ENCODE assay signal across 20 cellular contexts in genomic region chr4:189002475-189002874, GRCh38.
A peak's percentile ranks its signal among the peaks of the same experiment; 100 is the strongest.
DNase-seq lines count a peak whose midpoint lies in the region; ATAC-seq, FAIRE-seq and TF ChIP-seq lines count a peak whose summit lies in the region.
"Had no signal": no experiment of that assay in that cellular context is flagged by ENCODE, and none has a peak within 500 bp of the region (broad histone marks: within the 10 kb centered on the region; RNA-seq: fewer than 3 reads in every experiment).

No MANE protein-coding gene starts in this region.

- H3K4me2 ChIP-seq in HepG2 (ENCODE audit: low read depth, low read length) = no peak overlapping the region
- H3K4me2 ChIP-seq: A549 had no signal

- H3K79me2 ChIP-seq in HepG2 (ENCODE audit: insufficient read depth, low read length) = no peaks in the 10 kb centered on the region

- TF ChIP-seq RAD21 in HepG2 (CRISPR knock-in tag; IDR thresholded peaks at IDR 0.05) = no peak

- intact Hi-C loops in HepG2 (cut with micrococcal nuclease; ENCODE audit: unreplicated experiment) (no loop called here), right lobe of liver (cut with DNase I) (no loop called here), testis (cut with DNase I; ENCODE audit: low total_unique reads) (no loop called here)

- no TSS peak for BruUV-seq in HepG2 (replicated peaks; lab: Mats Ljungman, UMichigan)

- FAIRE-seq in HepG2 (lab: Jason Lieb, UNC) = no peak
- FAIRE-seq: A549, GM12892, H1 had no signal

- TF ChIP-seq CTCF in HepG2 (CRISPR knock-in tag; IDR thresholded peaks at IDR 0.05) (no peak), right lobe of liver (IDR thresholded peaks at IDR 0.05) (no peak), testis (IDR thresholded peaks at IDR 0.05) (no peak)

- TF ChIP-seq EP300 in HepG2 (IDR thresholded peaks at IDR 0.05; ENCODE audit: low read depth in 2 of 2, low read length in 2 of 2) (no peak), HepG2 (CRISPR knock-in tag; IDR thresholded peaks at IDR 0.05; ENCODE audit: borderline replicate concordance) (no peak)

- CTCF ChIA-PET in HepG2 (lab: Yijun Ruan, JAX; ENCODE audit: low intra/inter-chr PET ratio, low total read pairs) = no interaction called here

- H4K20me1 ChIP-seq in HepG2 (ENCODE audit: insufficient read depth, low read length) = no peaks in the 10 kb centered on the region

- TF ChIP-seq POLR2A in HepG2 (IDR thresholded peaks at IDR 0.05; ENCODE audit: insufficient read depth in 1 of 2, low read depth in 2 of 2, low read length in 2 of 2) (no peak), right lobe of liver (IDR thresholded peaks at IDR 0.05) (no peak), testis (IDR thresholded peaks at IDR 0.05) (no peak)

- POLR2A ChIA-PET in HepG2 (lab: Yijun Ruan, JAX) = no interaction called here

- no peak for DNase-seq in HepG2 (ENCODE audit: low spot score)
- DNase-seq in right lobe of liver = no peak
- peak; percentile 75 for DNase-seq in SHP77 treated with DMSO at 0.1 percent for 48 hours (lab: John Stamatoyannopoulos, UW)
- peak; percentile 32 for DNase-seq in testis
- DNase-seq in SK-N-DZ (ENCODE audit: low spot score) = no peak
- DNase-seq in AML-193 (lab: John Stamatoyannopoulos, UW) = no peak
- DNase-seq: 8988T; ACHN; C1 segment of cervical spinal cord; Calu3; CD4-positive, alpha-beta memory T cell; COR-L47; DMS79; GM23248; H7 had no signal

- 7% methylated on average over 9 of the region's 10 CpGs for WGBS in HepG2 (ENCODE audit: low lambda C conversion rate)
- 75% methylated on average over 10 of the region's 10 CpGs for WGBS in right lobe of liver (ENCODE audit: insufficient coverage, low coverage, low lambda C conversion rate, missing lambda C conversion rate)
- 72 to 73% methylated on average over 10 of the region's 10 CpGs for WGBS in testis, 2 donors

- H2AFZ ChIP-seq in HepG2 (ENCODE audit: low read length) = no peak overlapping the region
- H2AFZ ChIP-seq: GM23248 had no signal

- H3K27me3 ChIP-seq in HepG2 (ENCODE audit: control insufficient read depth in 1 of 2, insufficient read depth in 2 of 2, low read length in 2 of 2) = no peaks in the 10 kb centered on the region; a peak in 1 of 5 replicates
- H3K27me3 ChIP-seq in right lobe of liver = no peaks in the 10 kb centered on the region
- no peaks in the 10 kb centered on the region for H3K27me3 ChIP-seq in testis

- in situ Hi-C loops in HepG2 (cut with HindIII; ENCODE audit: extremely low pct_ligation_motif_present, low pct_unique_long_range_greater_than_20kb) = no loop called here

- H3K36me3 ChIP-seq in HepG2 (replicated peaks in 1 of 2; ENCODE audit: control insufficient read depth in 1 of 2, insufficient read depth in 2 of 2, low read length in 2 of 2) = no peaks in the 10 kb centered on the region
- H3K36me3 ChIP-seq in right lobe of liver = no peaks in the 10 kb centered on the region
- H3K36me3 ChIP-seq in testis (ENCODE audit: low read depth, missing control alignments) = no peaks in the 10 kb centered on the region

- H3K9me3 ChIP-seq in HepG2 (ENCODE audit: low read length) = no peaks in the 10 kb centered on the region
- H3K9me3 ChIP-seq in right lobe of liver = no peaks in the 10 kb centered on the region
- H3K9me3 ChIP-seq in testis = no peaks in the 10 kb centered on the region
- H3K9me3 ChIP-seq: A549 had no signal

- no peak overlapping the region for H3K9ac ChIP-seq in HepG2 (ENCODE audit: insufficient read depth, low read depth, low read length)
- H3K9ac ChIP-seq: GM23248 had no signal

- ATAC-seq in HepG2 = peak; percentile 48; the same call in 1 of the 3 replicates
- no peak for ATAC-seq in right lobe of liver
- no peak for ATAC-seq in HG02852 (IDR thresholded peaks at IDR 0.05; ENCODE audit: unreplicated experiment)
- ATAC-seq: A549, HCT116 had no signal

- no peak overlapping the region for H3K27ac ChIP-seq in HepG2 (ENCODE audit: extremely low read length, insufficient read depth, low read length)
- H3K27ac ChIP-seq in right lobe of liver = no peak overlapping the region
- H3K27ac ChIP-seq in testis = no peak overlapping the region
- H3K27ac ChIP-seq: A549, GM23248 had no signal

- no peaks in the 10 kb centered on the region for H3K4me1 ChIP-seq in HepG2 (ENCODE audit: insufficient read depth, low read length)
- no peaks in the 10 kb centered on the region for H3K4me1 ChIP-seq in right lobe of liver
- no peaks in the 10 kb centered on the region for H3K4me1 ChIP-seq in testis
- H3K4me1 ChIP-seq: A549 had no signal

- no peak overlapping the region for H3K4me3 ChIP-seq in HepG2 (replicated peaks in 1 of 3; ENCODE audit: insufficient read depth in 1 of 3, low read depth in 2 of 3, low read length in 3 of 3)
- H3K4me3 ChIP-seq in right lobe of liver = no peak overlapping the region
- H3K4me3 ChIP-seq in testis = peak overlapping the region; percentile 39 to 43
- H3K4me3 ChIP-seq: A549, GM23248 had no signal

TF ChIP-seq in HepG2, 621 proteins besides CTCF, POLR2A, EP300 and RAD21 (continues in another document):
- TF ChIP-seq ZNF512 (CRISPR knock-in tag; IDR thresholded peaks at IDR 0.05) (no peak), HDAC6 (IDR thresholded peaks at IDR 0.05; ENCODE audit: low read depth, low read length) (no peak), ZMAT3 (CRISPR knock-in tag; conservative IDR thresholded peaks at IDR 0.05) (no peak), ZNF569 (CRISPR knock-in tag; IDR thresholded peaks at IDR 0.05; ENCODE audit: borderline replicate concordance) (no peak), NCOA5 (CRISPR knock-in tag; IDR thresholded peaks at IDR 0.05) (no peak), ZFAT (CRISPR knock-in tag; conservative IDR thresholded peaks at IDR 0.05) (no peak), FOXM1 (CRISPR knock-in tag; IDR thresholded peaks at IDR 0.05) (no peak)
- TF ChIP-seq, protein P1, sequence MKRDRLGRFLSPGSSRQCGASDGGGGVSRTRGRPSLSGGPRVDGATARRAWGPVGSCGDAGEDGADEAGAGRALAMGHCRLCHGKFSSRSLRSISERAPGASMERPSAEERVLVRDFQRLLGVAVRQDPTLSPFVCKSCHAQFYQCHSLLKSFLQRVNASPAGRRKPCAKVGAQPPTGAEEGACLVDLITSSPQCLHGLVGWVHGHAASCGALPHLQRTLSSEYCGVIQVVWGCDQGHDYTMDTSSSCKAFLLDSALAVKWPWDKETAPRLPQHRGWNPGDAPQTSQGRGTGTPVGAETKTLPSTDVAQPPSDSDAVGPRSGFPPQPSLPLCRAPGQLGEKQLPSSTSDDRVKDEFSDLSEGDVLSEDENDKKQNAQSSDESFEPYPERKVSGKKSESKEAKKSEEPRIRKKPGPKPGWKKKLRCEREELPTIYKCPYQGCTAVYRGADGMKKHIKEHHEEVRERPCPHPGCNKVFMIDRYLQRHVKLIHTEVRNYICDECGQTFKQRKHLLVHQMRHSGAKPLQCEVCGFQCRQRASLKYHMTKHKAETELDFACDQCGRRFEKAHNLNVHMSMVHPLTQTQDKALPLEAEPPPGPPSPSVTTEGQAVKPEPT (CRISPR knock-in tag; IDR thresholded peaks at IDR 0.05; ENCODE audit: low read depth) = no peak

Comparison
In these comparisons a context has a peak if more than half of its experiments do, and no peak if none do; other contexts are left out.
1. DNase-seq: peak in SHP77 treated with DMSO at 0.1 percent for 48 hours (single experiment) and testis (single experiment); none in HepG2 (single experiment), right lobe of liver (0 of 3), SK-N-DZ (single experiment) and AML-193 (0 of 2).
2. H3K4me3 ChIP-seq: peak in testis (2 of 2); none in HepG2 (0 of 3) and right lobe of liver (0 of 3).